Comparison of ENCODE assay signal across 10 cellular contexts in genomic region chrX:11386001-11386523, GRCh38.
DNase-seq lines count a peak whose midpoint lies in the region; ATAC-seq and TF ChIP-seq lines count a peak whose summit lies in the region.
"Had no signal": no experiment of that assay in that cellular context is flagged by ENCODE, and none has a peak within 500 bp of the region (broad histone marks: within the 10 kb centered on the region; RNA-seq: fewer than 3 reads in every experiment).

No MANE protein-coding gene starts in this region.

- H2AFZ ChIP-seq in parathyroid adenoma: no peak overlapping the region

- H3K9me3 ChIP-seq in MG63: no peaks in the 10 kb centered on the region
- no peaks in the 10 kb centered on the region for H3K9me3 ChIP-seq in parathyroid adenoma (ENCODE audit: control insufficient read depth, low read length)
- H3K9me3 ChIP-seq in WERI-Rb-1 (ENCODE audit: severe bottlenecking): no peaks in the 10 kb centered on the region
- H3K9me3 ChIP-seq: neutrophil had no signal

- no peak overlapping the region for H3K9ac ChIP-seq in parathyroid adenoma

- DNase-seq in AG10803 (ENCODE audit: low read depth) (peak; percentile 82), MG63 (peak; percentile 49), fibroblast of gingiva (ENCODE audit: low read depth) (peak; percentile 67), WERI-Rb-1 (no peak)
- no peak for DNase-seq in activated CD8-positive, alpha-beta memory T cell treated with anti-CD3 and anti-CD28 coated beads for 24 hours
- no peak for DNase-seq in activated CD4-positive, CD25-positive, alpha-beta regulatory T cell treated with anti-CD3 and anti-CD28 coated beads, Interleukin-2, amount 50 U/mL, for 72 hours
- DNase-seq: amygdala had no signal

- ATAC-seq in HG02970 (IDR thresholded peaks at IDR 0.05; ENCODE audit: low FRiP score, unreplicated experiment): no peak

- H3K27ac ChIP-seq in parathyroid adenoma (peak overlapping the region; percentile 29), WERI-Rb-1 (no peak overlapping the region)
- H3K27ac ChIP-seq: neutrophil had no signal

- H3K4me3 ChIP-seq in AG10803 (ENCODE audit: low read length) (no peak overlapping the region), MG63 (no peak overlapping the region), parathyroid adenoma (ENCODE audit: low read depth, low read length) (no peak overlapping the region), WERI-Rb-1 (ENCODE audit: low read depth, low read length) (no peak overlapping the region)

- TF ChIP-seq CTCF in AG10803 (conservative IDR thresholded peaks at IDR 0.05; ENCODE audit: low read length) (no peak), parathyroid adenoma (IDR thresholded peaks at IDR 0.05) (no peak), WERI-Rb-1 (IDR thresholded peaks at IDR 0.05; ENCODE audit: low read depth, low read length) (no peak)

- H3K36me3 ChIP-seq in MG63 (no peaks in the 10 kb centered on the region), parathyroid adenoma (ENCODE audit: control insufficient read depth, insufficient read depth, low read length) (no peaks in the 10 kb centered on the region), WERI-Rb-1 (no peaks in the 10 kb centered on the region)
- H3K36me3 ChIP-seq: neutrophil had no signal

- no peaks in the 10 kb centered on the region for H3K27me3 ChIP-seq in MG63
- H3K27me3 ChIP-seq in parathyroid adenoma (ENCODE audit: control insufficient read depth, insufficient read depth, low read length): no peaks in the 10 kb centered on the region
- H3K27me3 ChIP-seq in WERI-Rb-1 (ENCODE audit: insufficient read depth, low read depth, severe bottlenecking): peaks cover 4% of the 10 kb centered on the region
- H3K27me3 ChIP-seq: neutrophil had no signal

- H3K4me1 ChIP-seq in parathyroid adenoma: peaks cover 5% of the 10 kb centered on the region

- no peak overlapping the region for H3K4me2 ChIP-seq in parathyroid adenoma (ENCODE audit: low read length)

- no peaks in the 10 kb centered on the region for H3K79me2 ChIP-seq in parathyroid adenoma

Comparison
In these comparisons a context has a peak if more than half of its experiments do, and no peak if none do; other contexts are left out.
1. DNase-seq: peak in AG10803 (single experiment), MG63 (single experiment) and fibroblast of gingiva (single experiment); none in WERI-Rb-1 (single experiment), activated CD8-positive, alpha-beta memory T cell treated with anti-CD3 and anti-CD28 coated beads for 24 hours (single experiment) and activated CD4-positive, CD25-positive, alpha-beta regulatory T cell treated with anti-CD3 and anti-CD28 coated beads, Interleukin-2, amount 50 U/mL, for 72 hours (single experiment).